15 cellular contexts compared by ENCODE assay signal in genomic region chr2:102657770-102658169, GRCh38. TPM values are rescaled to one million over a fixed set of nuclear protein-coding genes. Genes with fewer than 3 reads are reported as not detected.
A peak's percentile ranks its signal among the peaks of the same experiment; 100 is the strongest.
DNase-seq lines count a peak whose midpoint lies in the region; ATAC-seq, FAIRE-seq and TF ChIP-seq lines count a peak whose summit lies in the region.
"Had no signal": no experiment of that assay in that cellular context is flagged by ENCODE, and none has a peak within 500 bp of the region (broad histone marks: within the 10 kb centered on the region; RNA-seq: fewer than 3 reads in every experiment).

No MANE protein-coding gene starts in this region.

- TF ChIP-seq POLR2A in heart left ventricle (IDR thresholded peaks at IDR 0.05): no peak

- H3K4me1 ChIP-seq in heart left ventricle: no peaks in the 10 kb centered on the region

- TF ChIP-seq CTCF in heart left ventricle (IDR thresholded peaks at IDR 0.05): no peak

- H3K27me3 ChIP-seq in heart left ventricle: no peaks in the 10 kb centered on the region
- H3K27me3 ChIP-seq: BLaER1 treated with 17β-estradiol and CSF1 and Interleukin-3, amounts not matched to agents 10 nM and 100 nM had no signal

- H3K27me3 Mint-ChIP-seq in activated naive CD4-positive, alpha-beta T cell treated with anti-CD3 and anti-CD28 coated beads for 36 hours (ENCODE audit: low read depth): peaks cover 7% of the 10 kb centered on the region

- no peak for FAIRE-seq in urothelium cell line (lab: Jason Lieb, UNC)
- FAIRE-seq: HTR-8/SVneo had no signal

- peak; percentile 83 for DNase-seq in activated naive CD4-positive, alpha-beta T cell treated with anti-CD3 and anti-CD28 coated beads for 36 hours
- DNase-seq in activated naive CD4-positive, alpha-beta T cell treated with Interleukin-2 at 50 U/mL for 16 hours: no peak
- peak; percentile 58 for DNase-seq in urothelium cell line (ENCODE audit: low spot score)
- DNase-seq in heart left ventricle: no peak
- DNase-seq in activated gamma-delta T cell (lab: John Stamatoyannopoulos, UW): no peak
- no peak for DNase-seq in SHP77 (lab: John Stamatoyannopoulos, UW)
- DNase-seq: foreskin melanocyte, H7, NCI-H2029, RPMI8226 had no signal

- H3K9me3 Mint-ChIP-seq in activated naive CD4-positive, alpha-beta T cell treated with anti-CD3 and anti-CD28 coated beads for 36 hours: no peaks in the 10 kb centered on the region

- 78 to 81% (median 80%) methylated on average over 7 of the region's 7 CpGs for WGBS in heart left ventricle, 4 donors

- no peak overlapping the region for H3K4me3 ChIP-seq in heart left ventricle
- H3K4me3 ChIP-seq: BLaER1 treated with 17β-estradiol and CSF1 and Interleukin-3, amounts not matched to agents 10 nM and 100 nM had no signal

- peak overlapping the region; percentile 88 for H3K27ac Mint-ChIP-seq in activated naive CD4-positive, alpha-beta T cell treated with anti-CD3 and anti-CD28 coated beads for 36 hours

- peak; percentile 71 for ATAC-seq in HG03342 (IDR thresholded peaks at IDR 0.05; ENCODE audit: unreplicated experiment)
- ATAC-seq in esophagus mucosa: peak; percentile 65
- ATAC-seq in heart left ventricle: no peak
- ATAC-seq: sciatic nerve had no signal

- CTCF ChIA-PET in activated naive CD4-positive, alpha-beta T cell treated with anti-CD3 and anti-CD28 coated beads for 36 hours (lab: Charles Lee): no interaction called here

- peaks cover 21% of the 10 kb centered on the region for H3K4me1 Mint-ChIP-seq in activated naive CD4-positive, alpha-beta T cell treated with anti-CD3 and anti-CD28 coated beads for 36 hours (ENCODE audit: low read depth)

- no peaks in the 10 kb centered on the region for H3K9me3 ChIP-seq in heart left ventricle
- H3K9me3 ChIP-seq: BLaER1 treated with 17β-estradiol and CSF1 and Interleukin-3, amounts not matched to agents 10 nM and 100 nM had no signal

- H3K36me3 Mint-ChIP-seq in activated naive CD4-positive, alpha-beta T cell treated with anti-CD3 and anti-CD28 coated beads for 36 hours (ENCODE audit: low read depth): no peaks in the 10 kb centered on the region

- H3K27ac ChIP-seq in heart left ventricle: no peak overlapping the region
- H3K27ac ChIP-seq: BLaER1 treated with 17β-estradiol and CSF1 and Interleukin-3, amounts not matched to agents 10 nM and 100 nM had no signal

- H3K36me3 ChIP-seq in heart left ventricle: no peaks in the 10 kb centered on the region
- H3K36me3 ChIP-seq: BLaER1 treated with 17β-estradiol and CSF1 and Interleukin-3, amounts not matched to agents 10 nM and 100 nM had no signal

- intact Hi-C loops in activated naive CD4-positive, alpha-beta T cell treated with anti-CD3 and anti-CD28 coated beads for 36 hours (cut with micrococcal nuclease): loop anchor here (1.0 to 5.0 kb wide), 2 partner anchors 25 to 655 kb away; no protein-coding TSS in a partner anchor
- intact Hi-C loops in heart left ventricle (cut with DNase I): no loop called here

- H3K4me3 Mint-ChIP-seq in activated naive CD4-positive, alpha-beta T cell treated with anti-CD3 and anti-CD28 coated beads for 36 hours: no peak overlapping the region

RNA-seq across cellular contexts. Expression of gene SLC9A2, which starts 38.4 kb away (rescaled TPM):
- under 1 TPM; 0.07 TPM for total RNA-seq in activated naive CD4-positive, alpha-beta T cell treated with anti-CD3 and anti-CD28 coated beads for 36 hours
- total RNA-seq in esophagus mucosa (0.20 TPM), heart left ventricle (under 1 TPM in 7 of 9 donors, not detected in 2; 0.05 to 0.46 (median 0.15) TPM)
- under 1 TPM; 0.03 to 0.08 TPM for polyA plus RNA-seq in heart left ventricle
- total RNA-seq: sciatic nerve had no signal

Comparison
In these comparisons a context has a peak if more than half of its experiments do, and no peak if none do; other contexts are left out.
1. DNase-seq: peak in activated naive CD4-positive, alpha-beta T cell treated with anti-CD3 and anti-CD28 coated beads for 36 hours (single experiment) and urothelium cell line (single experiment); none in activated naive CD4-positive, alpha-beta T cell treated with Interleukin-2 at 50 U/mL for 16 hours (single experiment), heart left ventricle (0 of 5), activated gamma-delta T cell (single experiment) and SHP77 (0 of 2).
2. ATAC-seq: peak in HG03342 (single experiment) and esophagus mucosa (single experiment); none in heart left ventricle (0 of 4).